In the genomic region with DNA sequence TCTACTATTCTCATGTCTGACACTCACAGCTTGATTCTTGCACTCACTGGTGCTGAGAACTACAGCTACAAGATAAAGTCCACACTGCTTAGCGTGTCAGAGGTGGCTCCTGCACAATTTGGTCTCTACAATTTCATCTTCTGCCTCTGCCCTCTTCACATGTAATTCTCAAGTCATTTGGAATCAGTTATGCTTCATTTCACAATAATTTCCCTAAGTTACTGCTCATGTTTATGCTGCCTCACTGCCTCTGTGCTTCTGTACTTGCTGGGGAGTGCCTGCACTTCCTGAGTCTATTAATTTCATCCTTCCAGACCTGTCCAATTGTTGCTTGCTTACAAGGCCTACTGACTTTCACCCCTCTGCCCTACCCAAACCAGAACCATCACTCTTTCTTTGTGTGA, we compare ENCODE assay signal across 8 cellular contexts. TPM values are rescaled to one million over a fixed set of nuclear protein-coding genes. Genes with fewer than 3 reads are reported as not detected.
DNase-seq lines count a peak whose midpoint lies in the region; ATAC-seq and TF ChIP-seq lines count a peak whose summit lies in the region.

No MANE protein-coding gene starts in this region.

- H3K4me3 Mint-ChIP-seq in immature natural killer cell (no peak overlapping the region), WTC11 (no peak overlapping the region)

- no peaks in the 10 kb centered on the region for H3K9me3 ChIP-seq in PC-3 (ENCODE audit: low read length)

- CTCF ChIA-PET in PC-3 (lab: Charles Lee): no interaction called here
- CTCF ChIA-PET in WTC11 (lab: Charles Lee): no interaction called here

- no peaks in the 10 kb centered on the region for H3K79me2 ChIP-seq in PC-3 (ENCODE audit: low read length)

- no peaks in the 10 kb centered on the region for H3F3A ChIP-seq in PC-3 (ENCODE audit: low read length, unreplicated experiment)

- H4K20me1 ChIP-seq in PC-3 (ENCODE audit: low read length): no peaks in the 10 kb centered on the region

- in situ Hi-C loops in Caki2 (cut with HindIII; ENCODE audit: low pct_unique_long_range_greater_than_20kb, low sequenced_read_pairs): no loop called here

- no peaks in the 10 kb centered on the region for H3K4me1 Mint-ChIP-seq in immature natural killer cell
- H3K4me1 Mint-ChIP-seq in WTC11: peaks cover 3% of the 10 kb centered on the region; the same call in 1 of the 2 replicates

- H3K9ac ChIP-seq in PC-3 (ENCODE audit: low read length): no peak overlapping the region

- no peak overlapping the region for H2AFZ ChIP-seq in PC-3 (ENCODE audit: low read length)

- BruUV-seq in PC-3 (replicated peaks; lab: Mats Ljungman, UMichigan): no TSS peak

- DNase-seq in Caki2 (ENCODE audit: low read depth) (peak; percentile 82), PC-3 (no peak), fibroblast of the aortic adventitia (ENCODE audit: low read depth) (peak; percentile 61), pons (ENCODE audit: low spot score) (peak; percentile 49), immature natural killer cell (no peak), WTC11 (ENCODE audit: low spot score) (no peak)
- no peak for DNase-seq in activated effector memory CD4-positive, alpha-beta T cell treated with anti-CD3 and anti-CD28 coated beads, Interleukin-2, amount 50 U/mL, for 16 hours

- peak; percentile 75 for ATAC-seq in PC-3
- ATAC-seq in HG03135 (IDR thresholded peaks at IDR 0.05; ENCODE audit: unreplicated experiment): no peak
- no peak for ATAC-seq in WTC11

- POLR2A ChIA-PET in PC-3 (lab: Charles Lee; ENCODE audit: unreplicated experiment) (no interaction called here), WTC11 (lab: Charles Lee) (no interaction called here)

- H3K27ac Mint-ChIP-seq in immature natural killer cell (peak overlapping the region in 1 of 6 donors; percentile 50), WTC11 (no peak overlapping the region)

- H3K27ac ChIP-seq in PC-3 (ENCODE audit: low read length): no peak overlapping the region

- no peaks in the 10 kb centered on the region for H3K9me2 ChIP-seq in PC-3 (replicated peaks; ENCODE audit: low read length)

- no peaks in the 10 kb centered on the region for H3K36me3 ChIP-seq in PC-3 (ENCODE audit: low read depth, low read length)

- H3K27me3 Mint-ChIP-seq in immature natural killer cell (ENCODE audit: low read depth in 3 of 3): peaks cover 2 to 3% (median 3%) of the 10 kb centered on the region in 3 donors
- no peaks in the 10 kb centered on the region for H3K27me3 Mint-ChIP-seq in WTC11 (ENCODE audit: low read depth)

- TF ChIP-seq CTCF in PC-3 (conservative IDR thresholded peaks at IDR 0.05; ENCODE audit: low read depth, low read length): no peak
- TF ChIP-seq CTCF in fibroblast of the aortic adventitia (IDR thresholded peaks at IDR 0.05; ENCODE audit: insufficient read depth, low read length): no peak
- TF ChIP-seq CTCF in WTC11 (IDR thresholded peaks at IDR 0.05): no peak

- H3K4me1 ChIP-seq in PC-3 (ENCODE audit: insufficient read depth, low read length): peaks cover 20% of the 10 kb centered on the region

- H3K4me3 ChIP-seq in PC-3 (ENCODE audit: low read length): no peak overlapping the region
- no peak overlapping the region for H3K4me3 ChIP-seq in fibroblast of the aortic adventitia (ENCODE audit: low read depth, low read length)

- H3K36me3 Mint-ChIP-seq in immature natural killer cell (no peaks in the 10 kb centered on the region), WTC11 (no peaks in the 10 kb centered on the region)

- intact Hi-C loops in PC-3 (cut with micrococcal nuclease): no loop called here

- no peaks in the 10 kb centered on the region for H3K9me3 Mint-ChIP-seq in immature natural killer cell
- no peaks in the 10 kb centered on the region for H3K9me3 Mint-ChIP-seq in WTC11

- H3K27me3 ChIP-seq in PC-3 (ENCODE audit: low read length): no peaks in the 10 kb centered on the region

- H3K4me2 ChIP-seq in PC-3 (ENCODE audit: low read length): no peak overlapping the region

TF ChIP-seq in WTC11, 78 proteins besides CTCF, POLR2A, EP300 and RAD21 (continues in another document):
- TF ChIP-seq, protein P1, sequence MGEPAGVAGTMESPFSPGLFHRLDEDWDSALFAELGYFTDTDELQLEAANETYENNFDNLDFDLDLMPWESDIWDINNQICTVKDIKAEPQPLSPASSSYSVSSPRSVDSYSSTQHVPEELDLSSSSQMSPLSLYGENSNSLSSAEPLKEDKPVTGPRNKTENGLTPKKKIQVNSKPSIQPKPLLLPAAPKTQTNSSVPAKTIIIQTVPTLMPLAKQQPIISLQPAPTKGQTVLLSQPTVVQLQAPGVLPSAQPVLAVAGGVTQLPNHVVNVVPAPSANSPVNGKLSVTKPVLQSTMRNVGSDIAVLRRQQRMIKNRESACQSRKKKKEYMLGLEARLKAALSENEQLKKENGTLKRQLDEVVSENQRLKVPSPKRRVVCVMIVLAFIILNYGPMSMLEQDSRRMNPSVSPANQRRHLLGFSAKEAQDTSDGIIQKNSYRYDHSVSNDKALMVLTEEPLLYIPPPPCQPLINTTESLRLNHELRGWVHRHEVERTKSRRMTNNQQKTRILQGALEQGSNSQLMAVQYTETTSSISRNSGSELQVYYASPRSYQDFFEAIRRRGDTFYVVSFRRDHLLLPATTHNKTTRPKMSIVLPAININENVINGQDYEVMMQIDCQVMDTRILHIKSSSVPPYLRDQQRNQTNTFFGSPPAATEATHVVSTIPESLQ (CRISPR knock-in tag; IDR thresholded peaks at IDR 0.05): no peak
- TF ChIP-seq GTF2I (CRISPR knock-in tag; conservative IDR thresholded peaks at IDR 0.05): no peak
- TF ChIP-seq EMX1 (CRISPR knock-in tag; IDR thresholded peaks at IDR 0.05): no peak
- no peak for TF ChIP-seq NFATC4 (CRISPR knock-in tag; IDR thresholded peaks at IDR 0.05)
- TF ChIP-seq ELF4 (CRISPR knock-in tag; IDR thresholded peaks at IDR 0.05; ENCODE audit: low read depth): no peak
- TF ChIP-seq ZBTB21 (CRISPR knock-in tag; IDR thresholded peaks at IDR 0.05; ENCODE audit: borderline replicate concordance): no peak
- TF ChIP-seq, protein P2, sequence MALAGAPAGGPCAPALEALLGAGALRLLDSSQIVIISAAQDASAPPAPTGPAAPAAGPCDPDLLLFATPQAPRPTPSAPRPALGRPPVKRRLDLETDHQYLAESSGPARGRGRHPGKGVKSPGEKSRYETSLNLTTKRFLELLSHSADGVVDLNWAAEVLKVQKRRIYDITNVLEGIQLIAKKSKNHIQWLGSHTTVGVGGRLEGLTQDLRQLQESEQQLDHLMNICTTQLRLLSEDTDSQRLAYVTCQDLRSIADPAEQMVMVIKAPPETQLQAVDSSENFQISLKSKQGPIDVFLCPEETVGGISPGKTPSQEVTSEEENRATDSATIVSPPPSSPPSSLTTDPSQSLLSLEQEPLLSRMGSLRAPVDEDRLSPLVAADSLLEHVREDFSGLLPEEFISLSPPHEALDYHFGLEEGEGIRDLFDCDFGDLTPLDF (CRISPR knock-in tag; IDR thresholded peaks at IDR 0.05): no peak
- TF ChIP-seq TEAD1 (CRISPR knock-in tag; IDR thresholded peaks at IDR 0.05): no peak
- TF ChIP-seq PRRX2 (CRISPR knock-in tag; IDR thresholded peaks at IDR 0.05): no peak
- TF ChIP-seq SOX15 (CRISPR knock-in tag; IDR thresholded peaks at IDR 0.05): no peak
- no peak for TF ChIP-seq FOXK1 (CRISPR knock-in tag; IDR thresholded peaks at IDR 0.05)
- no peak for TF ChIP-seq ZNF121 (CRISPR knock-in tag; IDR thresholded peaks at IDR 0.05)
- TF ChIP-seq, protein P3, sequence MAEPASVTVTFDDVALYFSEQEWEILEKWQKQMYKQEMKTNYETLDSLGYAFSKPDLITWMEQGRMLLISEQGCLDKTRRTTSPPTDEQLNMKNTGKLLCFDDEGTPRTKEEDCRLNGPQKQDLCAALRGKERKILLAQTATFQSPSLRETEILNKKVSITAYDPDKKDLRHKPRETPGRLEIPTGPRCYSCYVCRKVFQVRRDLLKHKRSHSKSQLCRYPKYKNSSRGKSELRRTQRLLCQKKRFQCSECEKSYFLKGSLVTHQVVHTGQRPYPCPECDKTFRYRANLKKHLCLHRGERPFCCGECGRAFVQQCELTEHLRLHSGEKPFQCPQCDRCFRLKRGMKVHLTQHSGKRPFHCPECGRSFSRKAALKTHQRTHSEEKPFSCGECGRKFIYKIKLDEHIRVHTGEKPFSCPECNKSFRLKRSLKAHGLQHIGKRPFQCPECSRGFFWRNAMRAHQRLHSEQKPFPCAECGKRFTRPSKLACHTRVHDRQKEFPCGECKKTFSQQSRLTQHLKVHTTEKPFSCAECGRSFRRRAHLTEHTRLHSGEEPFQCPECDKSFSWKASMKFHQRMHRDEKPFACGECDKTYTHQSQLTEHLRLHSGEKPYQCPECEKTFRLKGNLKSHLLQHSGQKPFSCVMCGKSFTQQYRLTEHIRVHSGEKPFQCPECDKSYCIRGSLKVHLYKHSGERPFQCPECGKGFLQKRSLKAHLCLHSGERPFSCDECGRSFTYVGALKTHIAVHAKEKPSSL (CRISPR knock-in tag; conservative IDR thresholded peaks at IDR 0.05): no peak
- TF ChIP-seq, protein P4, sequence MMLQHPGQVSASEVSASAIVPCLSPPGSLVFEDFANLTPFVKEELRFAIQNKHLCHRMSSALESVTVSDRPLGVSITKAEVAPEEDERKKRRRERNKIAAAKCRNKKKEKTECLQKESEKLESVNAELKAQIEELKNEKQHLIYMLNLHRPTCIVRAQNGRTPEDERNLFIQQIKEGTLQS (CRISPR knock-in tag; conservative IDR thresholded peaks at IDR 0.05): no peak
- TF ChIP-seq, protein P5, sequence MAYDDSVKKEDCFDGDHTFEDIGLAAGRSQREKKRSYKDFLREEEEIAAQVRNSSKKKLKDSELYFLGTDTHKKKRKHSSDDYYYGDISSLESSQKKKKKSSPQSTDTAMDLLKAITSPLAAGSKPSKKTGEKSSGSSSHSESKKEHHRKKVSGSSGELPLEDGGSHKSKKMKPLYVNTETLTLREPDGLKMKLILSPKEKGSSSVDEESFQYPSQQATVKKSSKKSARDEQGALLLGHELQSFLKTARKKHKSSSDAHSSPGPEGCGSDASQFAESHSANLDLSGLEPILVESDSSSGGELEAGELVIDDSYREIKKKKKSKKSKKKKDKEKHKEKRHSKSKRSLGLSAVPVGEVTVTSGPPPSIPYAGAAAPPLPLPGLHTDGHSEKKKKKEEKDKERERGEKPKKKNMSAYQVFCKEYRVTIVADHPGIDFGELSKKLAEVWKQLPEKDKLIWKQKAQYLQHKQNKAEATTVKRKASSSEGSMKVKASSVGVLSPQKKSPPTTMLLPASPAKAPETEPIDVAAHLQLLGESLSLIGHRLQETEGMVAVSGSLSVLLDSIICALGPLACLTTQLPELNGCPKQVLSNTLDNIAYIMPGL (CRISPR knock-in tag; IDR thresholded peaks at IDR 0.05): no peak

RNA-seq across cellular contexts. Expression of a gene that starts 11.6 kb away (rescaled TPM):
- 92.4 and 93.1 TPM in 2 replicates for total RNA-seq in Caki2 (2014; rRNA removed; shearing (Covaris generic); ENCODE audit: low replicate concordance)
- total RNA-seq in PC-3 (2014; rRNA removed): 23.1 and 23.6 TPM in 2 replicates
- total RNA-seq in fibroblast of the aortic adventitia (ENCODE audit: low replicate concordance): 34.4 and 52.6 TPM in 2 replicates
- polyA plus RNA-seq in immature natural killer cell: 1 to 10 TPM; 1.4 to 3.8 (median 3.3) TPM
- total RNA-seq in WTC11 (2021): 30.2 to 32.0 TPM (median 31.2 TPM) in 3 replicates

Comparison
In these comparisons a context has a peak if more than half of its experiments do, and no peak if none do; other contexts are left out.
1. DNase-seq: peak in Caki2 (single experiment), fibroblast of the aortic adventitia (single experiment) and pons (single experiment); none in PC-3 (single experiment), immature natural killer cell (0 of 3), activated effector memory CD4-positive, alpha-beta T cell treated with anti-CD3 and anti-CD28 coated beads, Interleukin-2, amount 50 U/mL, for 16 hours (single experiment) and WTC11 (single experiment).